ENCODE assay signal across 16 cellular contexts in genomic region chr1:75208862-75209261, GRCh38.
DNase-seq lines count a peak whose midpoint lies in the region; ATAC-seq lines count a peak whose summit lies in the region.
"Had no signal": no experiment of that assay in that cellular context is flagged by ENCODE, and none has a peak within 500 bp of the region (broad histone marks: within the 10 kb centered on the region; RNA-seq: fewer than 3 reads in every experiment).

No MANE protein-coding gene starts in this region.

- DNase-seq in DMS53 (lab: John Stamatoyannopoulos, UW) (peak; percentile 45), DMS53 treated with DMSO at 0.1 percent for 48 hours (lab: John Stamatoyannopoulos, UW; ENCODE audit: unreplicated experiment) (no peak), dermis blood vessel endothelial cell (peak; percentile 66), glomerular endothelial cell (ENCODE audit: extremely low read depth, low read depth, low spot score) (peak; percentile 54), activated T-cell treated with anti-CD3 and anti-CD28 coated beads for 4 hours (no peak)
- DNase-seq: AML-193; Caco-2; CD4-positive, alpha-beta T cell; DMS153; DND-41; EL; H9 had no signal

- ATAC-seq in GM21717 (IDR thresholded peaks at IDR 0.05; ENCODE audit: unreplicated experiment) (no peak), HG02981 (IDR thresholded peaks at IDR 0.05; ENCODE audit: unreplicated experiment) (no peak)
- ATAC-seq: A549, GM12878 had no signal

Comparison
In these comparisons a context has a peak if more than half of its experiments do, and no peak if none do; other contexts are left out.
1. DNase-seq: peak in DMS53 (single experiment), dermis blood vessel endothelial cell (single experiment) and glomerular endothelial cell (single experiment); none in DMS53 treated with DMSO at 0.1 percent for 48 hours (single experiment) and activated T-cell treated with anti-CD3 and anti-CD28 coated beads for 4 hours (single experiment).